ENCODE assay signal across 15 cellular contexts in the genomic region with DNA sequence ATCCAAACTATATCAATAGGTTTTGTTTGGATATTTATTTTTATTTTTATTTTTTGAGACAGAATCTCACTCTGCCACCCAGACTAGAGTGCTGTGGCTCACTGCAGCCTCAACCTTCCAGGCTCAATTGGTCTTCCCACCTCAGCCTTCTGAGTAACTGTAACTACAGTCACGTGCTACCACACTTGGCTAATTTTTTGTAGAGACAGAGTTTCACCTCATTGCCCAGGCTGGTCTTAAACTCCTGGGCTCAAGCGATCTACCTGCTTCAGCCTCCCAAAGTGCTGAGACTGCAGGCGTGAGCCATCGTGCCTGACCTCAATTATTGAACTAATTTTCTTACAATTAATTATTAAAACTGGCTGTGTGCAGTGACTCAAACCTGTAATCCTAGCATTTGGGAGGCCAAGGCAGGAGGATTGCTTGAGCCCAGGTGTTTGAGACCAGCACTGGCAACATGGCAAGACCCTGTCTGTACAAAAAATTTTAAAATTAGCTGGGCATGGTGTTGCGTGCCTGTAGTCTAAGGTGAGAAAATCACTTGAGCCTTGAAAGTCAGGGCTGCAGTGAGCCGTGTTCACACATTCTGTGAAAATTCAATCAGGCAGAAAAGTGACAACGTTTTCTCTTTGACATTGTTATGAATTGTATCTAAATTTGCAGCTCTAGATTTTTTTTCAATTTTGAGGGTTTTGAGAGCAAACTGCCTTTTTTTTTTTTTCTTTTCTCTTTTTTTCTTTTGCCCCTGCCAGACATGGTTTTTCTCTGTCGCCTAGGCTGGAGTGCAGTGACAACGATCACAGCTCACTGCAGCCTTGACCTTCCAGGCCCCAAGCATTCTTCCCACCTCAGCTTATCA.
DNase-seq lines count a peak whose midpoint lies in the region; ATAC-seq lines count a peak whose summit lies in the region.
"Had no signal": no experiment of that assay in that cellular context is flagged by ENCODE, and none has a peak within 500 bp of the region (broad histone marks: within the 10 kb centered on the region; RNA-seq: fewer than 3 reads in every experiment).

No MANE protein-coding gene starts in this region.

- DNase-seq in ACHN, result peak; percentile 20
- no peak for DNase-seq in anterior cingulate cortex (lab: John Stamatoyannopoulos, UW)
- no peak for DNase-seq in G401 (ENCODE audit: low spot score)
- no peak for DNase-seq in CD4-positive, alpha-beta memory T cell
- no peak for DNase-seq in aorta
- DNase-seq: H7; left ventricle myocardium superior; pancreas; stimulated activated CD4-positive, alpha-beta T cell treated with anti-CD3 and anti-CD28 coated beads, Interleukin-4, amount 100 ng/mL, for 1 hour had no signal

- H3K4me1 Mint-ChIP-seq in CD4-positive, alpha-beta memory T cell, result peaks cover 0 to 2% (median 0%) of the 10 kb centered on the region in 4 donors
- H3K4me1 Mint-ChIP-seq: WTC11 had no signal

- no peaks in the 10 kb centered on the region for H3K9me3 ChIP-seq in CD4-positive, alpha-beta memory T cell (ENCODE audit: control insufficient read depth in 1 of 2, low read length in 2 of 2)
- H3K9me3 ChIP-seq in aorta (ENCODE audit: control insufficient read depth, low read length), result no peaks in the 10 kb centered on the region
- H3K9me3 ChIP-seq: pancreas had no signal

- WGBS in aorta, 2 donors, result 87 to 90% methylated on average over 9 of the region's 9 CpGs

- H3K36me3 ChIP-seq in CD4-positive, alpha-beta memory T cell (ENCODE audit: insufficient read depth, low read length), result no peaks in the 10 kb centered on the region
- peaks cover 0 to 6% of the 10 kb centered on the region in 2 donors for H3K36me3 ChIP-seq in aorta (ENCODE audit: control insufficient read depth in 1 of 2, insufficient read depth in 2 of 2, low read length in 1 of 2)

- in situ Hi-C loops in ACHN (cut with HindIII; ENCODE audit: low pct_ligation_motif_present, low pct_unique_long_range_greater_than_20kb, low sequenced_read_pairs) (no loop called here), G401 (cut with HindIII; ENCODE audit: low sequenced_read_pairs) (no loop called here)

- intact Hi-C loops in CD4-positive, alpha-beta memory T cell (cut with micrococcal nuclease), result no loop called here
- intact Hi-C loops in aorta (cut with DNase I), result no loop called here

- H3K9me3 Mint-ChIP-seq in CD4-positive, alpha-beta memory T cell, result no peaks in the 10 kb centered on the region
- H3K9me3 Mint-ChIP-seq: WTC11 had no signal

- H3K4me1 ChIP-seq in CD4-positive, alpha-beta memory T cell (ENCODE audit: insufficient read depth, low read length), result no peaks in the 10 kb centered on the region
- H3K4me1 ChIP-seq in aorta (ENCODE audit: control insufficient read depth in 1 of 2, insufficient read depth in 2 of 2, low read length in 2 of 2), result no peaks in the 10 kb centered on the region
- H3K4me1 ChIP-seq: pancreas had no signal

- no peaks in the 10 kb centered on the region for H3K27me3 Mint-ChIP-seq in CD4-positive, alpha-beta memory T cell

- H3K4me3 Mint-ChIP-seq in CD4-positive, alpha-beta memory T cell, result no peak overlapping the region
- H3K4me3 Mint-ChIP-seq: WTC11 had no signal

- no peaks in the 10 kb centered on the region for H3K27me3 ChIP-seq in CD4-positive, alpha-beta memory T cell (ENCODE audit: insufficient read depth, low read length)
- no peaks in the 10 kb centered on the region for H3K27me3 ChIP-seq in aorta (ENCODE audit: control insufficient read depth in 1 of 2, insufficient read depth in 2 of 2, low read length in 1 of 2)
- H3K27me3 ChIP-seq: pancreas had no signal

- no peak overlapping the region for H3K4me3 ChIP-seq in CD4-positive, alpha-beta memory T cell (ENCODE audit: low read length in 2 of 2)
- no peak overlapping the region for H3K4me3 ChIP-seq in aorta (ENCODE audit: low read length in 2 of 2)
- H3K4me3 ChIP-seq: coronary artery, pancreas had no signal

- H3K27ac ChIP-seq in CD4-positive, alpha-beta memory T cell (ENCODE audit: low read depth, low read length), result no peak overlapping the region
- H3K27ac ChIP-seq in aorta (ENCODE audit: low read depth in 1 of 2, low read length in 2 of 2), result no peak overlapping the region
- H3K27ac ChIP-seq: coronary artery, pancreas, RWPE1 had no signal

- peak; percentile 67 for ATAC-seq in GM18907 (IDR thresholded peaks at IDR 0.05; ENCODE audit: unreplicated experiment)
- peak; percentile 50 for ATAC-seq in HG02623 (IDR thresholded peaks at IDR 0.05; ENCODE audit: unreplicated experiment)
- ATAC-seq in HG03558 (IDR thresholded peaks at IDR 0.05; ENCODE audit: extremely low read depth, unreplicated experiment), result peak; percentile 43
- no peak for ATAC-seq in aorta (ENCODE audit: low FRiP score)
- ATAC-seq: left ventricle myocardium superior, pancreas, WTC11 had no signal

- H3K27ac Mint-ChIP-seq in CD4-positive, alpha-beta memory T cell, result peak overlapping the region in 2 of 7 donors; percentile 17 to 61
- H3K27ac Mint-ChIP-seq: WTC11 had no signal

- CTCF ChIA-PET in CD4-positive, alpha-beta memory T cell (lab: Charles Lee; ENCODE audit: partially characterized antibody), result no interaction called here

- POLR2A ChIA-PET in CD4-positive, alpha-beta memory T cell (lab: Charles Lee; ENCODE audit: partially characterized antibody), result no interaction called here

- peaks cover 19 to 48% of the 10 kb centered on the region in 2 donors for H3K36me3 Mint-ChIP-seq in CD4-positive, alpha-beta memory T cell
